ENCODE assay signal across 17 cellular contexts in genomic region chr2:189791338-189792042, GRCh38. TPM values are rescaled to one million over a fixed set of nuclear protein-coding genes. Genes with fewer than 3 reads are reported as not detected.
DNase-seq lines count a peak whose midpoint lies in the region; ATAC-seq lines count a peak whose summit lies in the region.
"Had no signal": no experiment of that assay in that cellular context is flagged by ENCODE, and none has a peak within 500 bp of the region (broad histone marks: within the 10 kb centered on the region; RNA-seq: fewer than 3 reads in every experiment).

No MANE protein-coding gene starts in this region.

- peaks cover 20% of the 10 kb centered on the region for H3K4me1 Mint-ChIP-seq in central memory CD8-positive, alpha-beta T cell

- no peaks in the 10 kb centered on the region for H3K9me3 Mint-ChIP-seq in central memory CD8-positive, alpha-beta T cell
- H3K9me3 Mint-ChIP-seq: activated T-helper 1 cell treated with anti-CD3 and anti-CD28 coated beads, Interleukin-12 subunit alpha, Interleukin-12 subunit beta, Interleukin-2, Interleukin-4 antibody, amounts not matched to agents 30 ng/mL and 10 ng/mL and 1 ng/mL, durations not matched to agents 14 hours and 24 hours and 36 hours; neural crest cell had no signal

- peaks cover 19% of the 10 kb centered on the region for H3K36me3 Mint-ChIP-seq in central memory CD8-positive, alpha-beta T cell (ENCODE audit: insufficient read depth)

- no peaks in the 10 kb centered on the region for H3K27me3 Mint-ChIP-seq in central memory CD8-positive, alpha-beta T cell

- H3K4me3 Mint-ChIP-seq in central memory CD8-positive, alpha-beta T cell, result peak overlapping the region; percentile 81
- H3K4me3 Mint-ChIP-seq: activated T-helper 1 cell treated with anti-CD3 and anti-CD28 coated beads, Interleukin-12 subunit alpha, Interleukin-12 subunit beta, Interleukin-2, Interleukin-4 antibody, amounts not matched to agents 30 ng/mL and 10 ng/mL and 1 ng/mL, durations not matched to agents 14 hours and 24 hours and 36 hours; neural crest cell had no signal

- ATAC-seq in GM18867 (IDR thresholded peaks at IDR 0.05; ENCODE audit: unreplicated experiment), result peak; percentile 69
- ATAC-seq in central memory CD8-positive, alpha-beta T cell (replicated peaks; ENCODE audit: extremely low read depth, poor library complexity, severe bottlenecking), result peak; percentile 72
- ATAC-seq in GM19467 (IDR thresholded peaks at IDR 0.05; ENCODE audit: unreplicated experiment), result no peak

- peak; percentile 73 for DNase-seq in COLO829 (ENCODE audit: low spot score)
- peak; percentile 91 for DNase-seq in RPMI7951 (ENCODE audit: low read depth)
- no peak for DNase-seq in central memory CD8-positive, alpha-beta T cell (ENCODE audit: low spot score in 2 of 2)
- no peak for DNase-seq in NCI-H187 treated with DMSO at 0.1 percent for 48 hours (lab: John Stamatoyannopoulos, UW)
- DNase-seq in HCEC 1CT, result no peak
- no peak for DNase-seq in stimulated activated CD8-positive, alpha-beta memory T cell treated with anti-CD3 and anti-CD28 coated beads, Interleukin-4, amount 100 ng/mL, for 48 hours
- DNase-seq: activated CD4-positive, CD25-positive, alpha-beta regulatory T cell treated with anti-CD3 and anti-CD28 coated beads, Interleukin-2, amount 50 U/mL, for 72 hours; AML-193; hippocampal formation; mesendoderm; NCI-H2107; NCI-H526 treated with DMSO at 0.1 percent for 48 hours; T1000 had no signal

- H3K27ac Mint-ChIP-seq in central memory CD8-positive, alpha-beta T cell (ENCODE audit: low read depth), result peak overlapping the region; percentile 96
- H3K27ac Mint-ChIP-seq: activated T-helper 1 cell treated with anti-CD3 and anti-CD28 coated beads, Interleukin-12 subunit alpha, Interleukin-12 subunit beta, Interleukin-2, Interleukin-4 antibody, amounts not matched to agents 30 ng/mL and 10 ng/mL and 1 ng/mL, durations not matched to agents 14 hours and 24 hours and 36 hours had no signal

RNA-seq across cellular contexts. Expression of gene PMS1, which starts 7.2 kb away (rescaled TPM):
- total RNA-seq in RPMI7951 (2014; rRNA removed; shearing (Covaris generic)), result 27.3 and 30.3 TPM in 2 replicates

RNA-seq across cellular contexts. Expression of gene ORMDL1, which starts 7.4 kb away (rescaled TPM):
- total RNA-seq in RPMI7951 (2014; rRNA removed; shearing (Covaris generic)), result 75.7 and 84.3 TPM in 2 replicates

RNA-seq across cellular contexts. Expression of gene OSGEPL1, which starts 28.9 kb away (rescaled TPM):
- total RNA-seq in RPMI7951 (2014; rRNA removed; shearing (Covaris generic)), result 19.7 and 27.6 TPM in 2 replicates

Comparison
In these comparisons a context has a peak if more than half of its experiments do, and no peak if none do; other contexts are left out.
1. DNase-seq: peak in COLO829 (single experiment) and RPMI7951 (single experiment); none in central memory CD8-positive, alpha-beta T cell (0 of 2), NCI-H187 treated with DMSO at 0.1 percent for 48 hours (single experiment), HCEC 1CT (single experiment) and stimulated activated CD8-positive, alpha-beta memory T cell treated with anti-CD3 and anti-CD28 coated beads, Interleukin-4, amount 100 ng/mL, for 48 hours (single experiment).